Comparison of ENCODE assay signal across 9 cellular contexts in genomic region chr9:114392749-114393112, GRCh38. TPM values are rescaled to one million over a fixed set of nuclear protein-coding genes. Genes with fewer than 3 reads are reported as not detected.
DNase-seq lines count a peak whose midpoint lies in the region; ATAC-seq and TF ChIP-seq lines count a peak whose summit lies in the region.
"Had no signal": no experiment of that assay in that cellular context is flagged by ENCODE, and none has a peak within 500 bp of the region (broad histone marks: within the 10 kb centered on the region; RNA-seq: fewer than 3 reads in every experiment).

No MANE protein-coding gene starts in this region.

- TF ChIP-seq POLR2A in heart left ventricle (IDR thresholded peaks at IDR 0.05) (no peak), vagina (IDR thresholded peaks at IDR 0.05) (no peak)

- H3K4me3 Mint-ChIP-seq in activated naive CD8-positive, alpha-beta T cell treated with anti-CD3 and anti-CD28 coated beads for 36 hours, result no peak overlapping the region

- H3K9me3 ChIP-seq in left ventricle myocardium inferior (replicated peaks), result no peaks in the 10 kb centered on the region
- H3K9me3 ChIP-seq in heart left ventricle, result no peaks in the 10 kb centered on the region
- H3K9me3 ChIP-seq in muscle layer of duodenum (ENCODE audit: control insufficient read depth in 1 of 2, low read length in 2 of 2), result no peaks in the 10 kb centered on the region
- H3K9me3 ChIP-seq in vagina, result no peaks in the 10 kb centered on the region

- 29 to 52% (median 41%) methylated on average over 3 of the region's 3 CpGs for WGBS in heart left ventricle, 4 donors

- H3K27me3 Mint-ChIP-seq in activated naive CD8-positive, alpha-beta T cell treated with anti-CD3 and anti-CD28 coated beads for 36 hours, result no peaks in the 10 kb centered on the region

- H3K4me1 ChIP-seq in left ventricle myocardium inferior, result peaks cover 46% of the 10 kb centered on the region
- H3K4me1 ChIP-seq in heart left ventricle, result peaks cover 0 to 78% (median 33%) of the 10 kb centered on the region in 12 donors
- H3K4me1 ChIP-seq in muscle layer of duodenum (ENCODE audit: control insufficient read depth in 1 of 2, insufficient read depth in 2 of 2, low read length in 2 of 2), result peaks cover 18 to 48% of the 10 kb centered on the region in 2 donors
- peaks cover 82% of the 10 kb centered on the region for H3K4me1 ChIP-seq in vagina

- H3K4me3 ChIP-seq in left ventricle myocardium inferior, result no peak overlapping the region
- H3K4me3 ChIP-seq in heart left ventricle, result no peak overlapping the region
- H3K4me3 ChIP-seq in muscle layer of duodenum (ENCODE audit: low read depth in 1 of 2, low read length in 2 of 2), result no peak overlapping the region
- H3K4me3 ChIP-seq in vagina, result peak overlapping the region; percentile 1

- H3K36me3 ChIP-seq in left ventricle myocardium inferior (no peaks in the 10 kb centered on the region), heart left ventricle (peaks cover 0 to 7% (median 0%) of the 10 kb centered on the region in 9 donors), muscle layer of duodenum (ENCODE audit: control insufficient read depth in 1 of 2, insufficient read depth in 2 of 2, low read length in 2 of 2) (no peaks in the 10 kb centered on the region), vagina (no peaks in the 10 kb centered on the region)

- peak overlapping the region; percentile 55 for H3K27ac ChIP-seq in left ventricle myocardium inferior (replicated peaks)
- peak overlapping the region in 1 of 12 donors; percentile 66 for H3K27ac ChIP-seq in heart left ventricle
- peak overlapping the region; percentile 16 for H3K27ac ChIP-seq in muscle layer of duodenum (ENCODE audit: low read length)
- peak overlapping the region; percentile 87 for H3K27ac ChIP-seq in vagina

- H3K27me3 ChIP-seq in left ventricle myocardium inferior (ENCODE audit: low read depth) (no peaks in the 10 kb centered on the region), heart left ventricle (no peaks in the 10 kb centered on the region), muscle layer of duodenum (ENCODE audit: low read depth, low read length) (no peaks in the 10 kb centered on the region), vagina (no peaks in the 10 kb centered on the region)

- peak overlapping the region; percentile 58 for H3K27ac Mint-ChIP-seq in activated naive CD8-positive, alpha-beta T cell treated with anti-CD3 and anti-CD28 coated beads for 36 hours

- ATAC-seq in heart left ventricle, result no peak
- ATAC-seq in HG02763 (IDR thresholded peaks at IDR 0.05; ENCODE audit: unreplicated experiment), result no peak

- DNase-seq in left ventricle myocardium inferior (no peak), heart left ventricle (no peak), vagina (ENCODE audit: extremely low spot score in 2 of 2) (no peak), COR-L47 (lab: John Stamatoyannopoulos, UW) (no peak)
- no peak for DNase-seq in activated naive CD8-positive, alpha-beta T cell treated with anti-CD3 and anti-CD28 coated beads for 36 hours
- no peak for DNase-seq in central memory CD4-positive, alpha-beta T cell
- DNase-seq: C1 segment of cervical spinal cord had no signal

- H3K4me1 Mint-ChIP-seq in activated naive CD8-positive, alpha-beta T cell treated with anti-CD3 and anti-CD28 coated beads for 36 hours, result peaks cover 78% of the 10 kb centered on the region

- H3K9me3 Mint-ChIP-seq in activated naive CD8-positive, alpha-beta T cell treated with anti-CD3 and anti-CD28 coated beads for 36 hours, result no peaks in the 10 kb centered on the region

- intact Hi-C loops in left ventricle myocardium inferior (cut with micrococcal nuclease) (no loop called here), heart left ventricle (cut with DNase I) (no loop called here), vagina (cut with DNase I) (loop anchor here (10.0 kb wide), 1 partner anchor 48 kb away; no protein-coding TSS in a partner anchor)

- TF ChIP-seq CTCF in left ventricle myocardium inferior (IDR thresholded peaks at IDR 0.05; ENCODE audit: borderline replicate concordance) (no peak), heart left ventricle (IDR thresholded peaks at IDR 0.05) (no peak), vagina (IDR thresholded peaks at IDR 0.05) (no peak)

- H3K36me3 Mint-ChIP-seq in activated naive CD8-positive, alpha-beta T cell treated with anti-CD3 and anti-CD28 coated beads for 36 hours, result peaks cover 48% of the 10 kb centered on the region

RNA-seq across cellular contexts. Expression of gene AKNA, which starts 4.9 kb away (rescaled TPM):
- total RNA-seq in left ventricle myocardium inferior (6.3 TPM), heart left ventricle (10 to 100 TPM in 2 of 9 donors, 1 to 10 TPM in 7; 2.5 to 30.8 (median 4.3) TPM), vagina (55.0 TPM)
- polyA plus RNA-seq in heart left ventricle, result 1 to 10 TPM; 4.4 to 4.6 TPM
- 100 to 1,000 TPM; 129 to 130 TPM for total RNA-seq in activated naive CD8-positive, alpha-beta T cell treated with anti-CD3 and anti-CD28 coated beads for 36 hours

Comparison
In these comparisons a context has a peak if more than half of its experiments do, and no peak if none do; other contexts are left out.
1. H3K4me3 ChIP-seq: peak in vagina (2 of 2); none in left ventricle myocardium inferior (single experiment), heart left ventricle (0 of 12) and muscle layer of duodenum (0 of 2).